ENCODE assay signal across 1 cellular context in genomic region chr6:158556113-158556512, GRCh38.
TF ChIP-seq lines count a peak whose summit lies in the region.

No MANE protein-coding gene starts in this region.

TF ChIP-seq in K562, 482 proteins besides CTCF, POLR2A, EP300 and RAD21 (continued from another document):
- TF ChIP-seq CUX1 (CRISPR knock-in tag; IDR thresholded peaks at IDR 0.05): no peak
- TF ChIP-seq MCM2 (IDR thresholded peaks at IDR 0.05; ENCODE audit: low read depth): no peak
- no peak for TF ChIP-seq E2F5 (CRISPR knock-in tag; IDR thresholded peaks at IDR 0.05)
- TF ChIP-seq ZNF354B (CRISPR knock-in tag; IDR thresholded peaks at IDR 0.05): no peak
